1 cellular context compared by ENCODE assay signal in genomic region chr14:105526781-105527380, GRCh38.
TF ChIP-seq lines count a peak whose summit lies in the region.

No MANE protein-coding gene starts in this region.

TF ChIP-seq in IMR-90, 13 proteins besides CTCF, POLR2A, EP300 and RAD21 (continued from another document):
- TF ChIP-seq MAFK (IDR thresholded peaks at IDR 0.05; ENCODE audit: low read depth, low read length) (no peak), BHLHE40 (IDR thresholded peaks at IDR 0.05; ENCODE audit: low read depth, low read length) (no peak), CEBPB (IDR thresholded peaks at IDR 0.05; ENCODE audit: low read depth, low read length) (no peak), RFX5 (IDR thresholded peaks at IDR 0.05; ENCODE audit: low read depth, low read length) (no peak), MAZ (IDR thresholded peaks at IDR 0.05; ENCODE audit: borderline replicate concordance, low read depth, low read length) (no peak), MXI1 (IDR thresholded peaks at IDR 0.05; ENCODE audit: borderline replicate concordance, low read depth, low read length) (no peak), FOS (IDR thresholded peaks at IDR 0.05; ENCODE audit: low read depth, low read length) (no peak), NFE2L2 (IDR thresholded peaks at IDR 0.05; ENCODE audit: low read depth, low read length) (no peak)
- TF ChIP-seq, protein P1, sequence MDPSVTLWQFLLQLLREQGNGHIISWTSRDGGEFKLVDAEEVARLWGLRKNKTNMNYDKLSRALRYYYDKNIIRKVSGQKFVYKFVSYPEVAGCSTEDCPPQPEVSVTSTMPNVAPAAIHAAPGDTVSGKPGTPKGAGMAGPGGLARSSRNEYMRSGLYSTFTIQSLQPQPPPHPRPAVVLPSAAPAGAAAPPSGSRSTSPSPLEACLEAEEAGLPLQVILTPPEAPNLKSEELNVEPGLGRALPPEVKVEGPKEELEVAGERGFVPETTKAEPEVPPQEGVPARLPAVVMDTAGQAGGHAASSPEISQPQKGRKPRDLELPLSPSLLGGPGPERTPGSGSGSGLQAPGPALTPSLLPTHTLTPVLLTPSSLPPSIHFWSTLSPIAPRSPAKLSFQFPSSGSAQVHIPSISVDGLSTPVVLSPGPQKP (IDR thresholded peaks at IDR 0.05; ENCODE audit: borderline replicate concordance, low read depth, low read length) = no peak
